Comparison of ENCODE assay signal across 8 cellular contexts in the genomic region with DNA sequence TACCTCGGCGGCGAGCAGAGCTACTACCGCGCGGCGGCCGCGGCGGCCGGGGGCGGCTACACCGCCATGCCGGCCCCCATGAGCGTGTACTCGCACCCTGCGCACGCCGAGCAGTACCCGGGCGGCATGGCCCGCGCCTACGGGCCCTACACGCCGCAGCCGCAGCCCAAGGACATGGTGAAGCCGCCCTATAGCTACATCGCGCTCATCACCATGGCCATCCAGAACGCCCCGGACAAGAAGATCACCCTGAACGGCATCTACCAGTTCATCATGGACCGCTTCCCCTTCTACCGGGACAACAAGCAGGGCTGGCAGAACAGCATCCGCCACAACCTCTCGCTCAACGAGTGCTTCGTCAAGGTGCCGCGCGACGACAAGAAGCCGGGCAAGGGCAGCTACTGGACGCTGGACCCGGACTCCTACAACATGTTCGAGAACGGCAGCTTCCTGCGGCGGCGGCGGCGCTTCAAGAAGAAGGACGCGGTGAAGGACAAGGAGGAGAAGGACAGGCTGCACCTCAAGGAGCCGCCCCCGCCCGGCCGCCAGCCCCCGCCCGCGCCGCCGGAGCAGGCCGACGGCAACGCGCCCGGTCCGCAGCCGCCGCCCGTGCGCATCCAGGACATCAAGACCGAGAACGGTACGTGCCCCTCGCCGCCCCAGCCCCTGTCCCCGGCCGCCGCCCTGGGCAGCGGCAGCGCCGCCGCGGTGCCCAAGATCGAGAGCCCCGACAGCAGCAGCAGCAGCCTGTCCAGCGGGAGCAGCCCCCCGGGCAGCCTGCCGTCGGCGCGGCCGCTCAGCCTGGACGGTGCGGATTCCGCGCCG. TPM values are rescaled to one million over a fixed set of nuclear protein-coding genes. Genes with fewer than 3 reads are reported as not detected.
DNase-seq lines count a peak whose midpoint lies in the region; ATAC-seq and TF ChIP-seq lines count a peak whose summit lies in the region.

No MANE protein-coding gene starts in this region.

- ATAC-seq in GM21390 (IDR thresholded peaks at IDR 0.05; ENCODE audit: unreplicated experiment) (peak; percentile 27), mucosa of descending colon (peak; percentile 6), GM18517 (IDR thresholded peaks at IDR 0.05; ENCODE audit: unreplicated experiment) (no peak)

- intact Hi-C loops in CD4-positive, alpha-beta memory T cell (cut with micrococcal nuclease) = no loop called here
- intact Hi-C loops in mucosa of descending colon (cut with DNase I, micrococcal nuclease) = no loop called here

- peak overlapping the region in 1 of 2 donors; percentile 49 for H3K4me3 ChIP-seq in CD4-positive, alpha-beta memory T cell (ENCODE audit: low read length in 2 of 2)
- H3K4me3 ChIP-seq in choroid plexus epithelial cell (ENCODE audit: low read depth, low read length) = peak overlapping the region; percentile 63
- H3K4me3 ChIP-seq in mucosa of descending colon = no peak overlapping the region

- H3K36me3 Mint-ChIP-seq in CD4-positive, alpha-beta memory T cell = peaks cover 0 to 4% of the 10 kb centered on the region in 2 donors

- CTCF ChIA-PET in CD4-positive, alpha-beta memory T cell (lab: Charles Lee; ENCODE audit: partially characterized antibody) = interaction anchor here (0.6 to 2.0 kb wide), 2 partner anchors 15 to 746 kb away, joined by 3 to 9 read pairs; no protein-coding TSS in a partner anchor

- POLR2A ChIA-PET in CD4-positive, alpha-beta memory T cell (lab: Charles Lee; ENCODE audit: partially characterized antibody) = no interaction called here

- peak overlapping the region in 2 of 7 donors; percentile 60 to 79 for H3K27ac Mint-ChIP-seq in CD4-positive, alpha-beta memory T cell

- no peaks in the 10 kb centered on the region for H3K9me3 ChIP-seq in CD4-positive, alpha-beta memory T cell (ENCODE audit: control insufficient read depth in 1 of 2, low read length in 2 of 2)
- no peaks in the 10 kb centered on the region for H3K9me3 ChIP-seq in mucosa of descending colon

- peaks cover 51% of the 10 kb centered on the region for H3K4me1 ChIP-seq in CD4-positive, alpha-beta memory T cell (ENCODE audit: insufficient read depth, low read length)
- peaks cover 40% of the 10 kb centered on the region for H3K4me1 ChIP-seq in mucosa of descending colon (ENCODE audit: low read depth)

- DNase-seq in CD4-positive, alpha-beta memory T cell = peak in 2 of 5 donors; percentile 35 to 39
- peak; percentile 73 for DNase-seq in NCI-H748 (lab: John Stamatoyannopoulos, UW; ENCODE audit: unreplicated experiment)
- no peak for DNase-seq in choroid plexus epithelial cell (ENCODE audit: low read depth)
- no peak for DNase-seq in mucosa of descending colon
- DNase-seq in NCI-H2171 (lab: John Stamatoyannopoulos, UW) = no peak
- no peak for DNase-seq in GM19240 (ENCODE audit: insufficient read length, low spot score)

- H3K4me3 Mint-ChIP-seq in CD4-positive, alpha-beta memory T cell = peak overlapping the region; percentile 80 to 89 (median 84)

- no peak overlapping the region for H3K27ac ChIP-seq in CD4-positive, alpha-beta memory T cell (ENCODE audit: low read depth, low read length)

- H3K27me3 Mint-ChIP-seq in CD4-positive, alpha-beta memory T cell = peaks cover 52 to 53% of the 10 kb centered on the region in 2 donors

- peaks cover 58% of the 10 kb centered on the region for H3K27me3 ChIP-seq in CD4-positive, alpha-beta memory T cell (ENCODE audit: insufficient read depth, low read length)

- peaks cover 26 to 63% (median 37%) of the 10 kb centered on the region in 4 donors for H3K4me1 Mint-ChIP-seq in CD4-positive, alpha-beta memory T cell

- TF ChIP-seq CTCF in choroid plexus epithelial cell (conservative IDR thresholded peaks at IDR 0.05; ENCODE audit: low read depth, low read length) (no peak), mucosa of descending colon (IDR thresholded peaks at IDR 0.05) (no peak)

- peaks cover 0 to 5% (median 0%) of the 10 kb centered on the region in 8 donors for H3K9me3 Mint-ChIP-seq in CD4-positive, alpha-beta memory T cell

- H3K36me3 ChIP-seq in CD4-positive, alpha-beta memory T cell (ENCODE audit: insufficient read depth, low read length) = no peaks in the 10 kb centered on the region
- H3K36me3 ChIP-seq in mucosa of descending colon (ENCODE audit: low read depth) = no peaks in the 10 kb centered on the region

RNA-seq across cellular contexts. Expression of a gene that starts 1.0 kb away (rescaled TPM):
- not detected for total RNA-seq in CD4-positive, alpha-beta memory T cell
- not detected for polyA plus RNA-seq in CD4-positive, alpha-beta memory T cell
- 1 to 10 TPM; 1.1 to 1.7 (median 1.6) TPM for total RNA-seq in mucosa of descending colon
